ENCODE assay signal across 1 cellular context in the genomic region with DNA sequence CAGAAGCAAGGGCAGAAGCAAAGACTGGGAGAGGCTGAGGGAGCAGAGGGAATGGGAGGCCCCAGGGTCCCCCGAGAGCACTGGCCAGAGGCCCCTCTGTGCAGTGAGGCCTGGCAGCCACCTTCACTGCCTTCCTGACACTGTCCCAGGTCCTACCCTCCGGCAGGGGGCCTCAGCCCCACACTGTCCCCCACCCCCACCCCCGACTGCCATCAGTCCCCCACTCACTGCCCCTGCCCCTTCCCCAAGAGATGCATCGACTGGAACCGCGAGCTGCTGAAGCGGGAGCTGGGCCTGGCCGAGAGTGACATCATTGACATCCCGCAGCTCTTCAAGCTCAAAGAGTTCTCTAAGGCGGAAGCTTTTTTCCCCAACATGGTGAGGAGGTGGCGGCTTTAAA.
TF ChIP-seq lines count a peak whose summit lies in the region.

No MANE protein-coding gene starts in this region.

TF ChIP-seq in K562, 482 proteins besides CTCF, POLR2A, EP300 and RAD21:
- TF ChIP-seq, protein P1, sequence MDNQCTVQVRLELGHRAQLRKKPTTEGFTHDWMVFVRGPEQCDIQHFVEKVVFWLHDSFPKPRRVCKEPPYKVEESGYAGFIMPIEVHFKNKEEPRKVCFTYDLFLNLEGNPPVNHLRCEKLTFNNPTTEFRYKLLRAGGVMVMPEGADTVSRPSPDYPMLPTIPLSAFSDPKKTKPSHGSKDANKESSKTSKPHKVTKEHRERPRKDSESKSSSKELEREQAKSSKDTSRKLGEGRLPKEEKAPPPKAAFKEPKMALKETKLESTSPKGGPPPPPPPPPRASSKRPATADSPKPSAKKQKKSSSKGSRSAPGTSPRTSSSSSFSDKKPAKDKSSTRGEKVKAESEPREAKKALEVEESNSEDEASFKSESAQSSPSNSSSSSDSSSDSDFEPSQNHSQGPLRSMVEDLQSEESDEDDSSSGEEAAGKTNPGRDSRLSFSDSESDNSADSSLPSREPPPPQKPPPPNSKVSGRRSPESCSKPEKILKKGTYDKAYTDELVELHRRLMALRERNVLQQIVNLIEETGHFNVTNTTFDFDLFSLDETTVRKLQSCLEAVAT (IDR thresholded peaks at IDR 0.05), result peak in 1 of 2 experiments; percentile 29; a peak in 1 of 4 replicates
- no peak for TF ChIP-seq ILF3 (IDR thresholded peaks at IDR 0.05; ENCODE audit: borderline replicate concordance)
- no peak for TF ChIP-seq ZC3H4 (CRISPR knock-in tag; IDR thresholded peaks at IDR 0.05; ENCODE audit: borderline replicate concordance)
- TF ChIP-seq, protein P2, sequence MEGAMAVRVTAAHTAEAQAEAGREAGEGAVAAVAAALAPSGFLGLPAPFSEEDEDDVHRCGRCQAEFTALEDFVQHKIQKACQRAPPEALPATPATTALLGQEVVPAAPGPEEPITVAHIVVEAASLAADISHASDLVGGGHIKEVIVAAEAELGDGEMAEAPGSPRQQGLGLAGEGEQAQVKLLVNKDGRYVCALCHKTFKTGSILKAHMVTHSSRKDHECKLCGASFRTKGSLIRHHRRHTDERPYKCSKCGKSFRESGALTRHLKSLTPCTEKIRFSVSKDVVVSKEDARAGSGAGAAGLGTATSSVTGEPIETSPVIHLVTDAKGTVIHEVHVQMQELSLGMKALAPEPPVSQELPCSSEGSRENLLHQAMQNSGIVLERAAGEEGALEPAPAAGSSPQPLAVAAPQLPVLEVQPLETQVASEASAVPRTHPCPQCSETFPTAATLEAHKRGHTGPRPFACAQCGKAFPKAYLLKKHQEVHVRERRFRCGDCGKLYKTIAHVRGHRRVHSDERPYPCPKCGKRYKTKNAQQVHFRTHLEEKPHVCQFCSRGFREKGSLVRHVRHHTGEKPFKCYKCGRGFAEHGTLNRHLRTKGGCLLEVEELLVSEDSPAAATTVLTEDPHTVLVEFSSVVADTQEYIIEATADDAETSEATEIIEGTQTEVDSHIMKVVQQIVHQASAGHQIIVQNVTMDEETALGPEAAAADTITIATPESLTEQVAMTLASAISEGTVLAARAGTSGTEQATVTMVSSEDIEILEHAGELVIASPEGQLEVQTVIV (CRISPR knock-in tag; IDR thresholded peaks at IDR 0.05; ENCODE audit: borderline replicate concordance), result no peak
- TF ChIP-seq ZBTB7A (IDR thresholded peaks at IDR 0.05; ENCODE audit: borderline replicate concordance, control insufficient read depth, low read depth, low read length), result peak; percentile 28; the same call in 1 of the 2 replicates
- TF ChIP-seq NFE2L1 (tag; IDR thresholded peaks at IDR 0.05; ENCODE audit: borderline replicate concordance, low read depth), result no peak
- no peak for TF ChIP-seq ZNF695 (CRISPR knock-in tag; IDR thresholded peaks at IDR 0.05)
- TF ChIP-seq, protein P3, sequence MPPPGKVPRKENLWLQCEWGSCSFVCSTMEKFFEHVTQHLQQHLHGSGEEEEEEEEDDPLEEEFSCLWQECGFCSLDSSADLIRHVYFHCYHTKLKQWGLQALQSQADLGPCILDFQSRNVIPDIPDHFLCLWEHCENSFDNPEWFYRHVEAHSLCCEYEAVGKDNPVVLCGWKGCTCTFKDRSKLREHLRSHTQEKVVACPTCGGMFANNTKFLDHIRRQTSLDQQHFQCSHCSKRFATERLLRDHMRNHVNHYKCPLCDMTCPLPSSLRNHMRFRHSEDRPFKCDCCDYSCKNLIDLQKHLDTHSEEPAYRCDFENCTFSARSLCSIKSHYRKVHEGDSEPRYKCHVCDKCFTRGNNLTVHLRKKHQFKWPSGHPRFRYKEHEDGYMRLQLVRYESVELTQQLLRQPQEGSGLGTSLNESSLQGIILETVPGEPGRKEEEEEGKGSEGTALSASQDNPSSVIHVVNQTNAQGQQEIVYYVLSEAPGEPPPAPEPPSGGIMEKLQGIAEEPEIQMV (tag; conservative IDR thresholded peaks at IDR 0.05; ENCODE audit: low read depth), result no peak
- TF ChIP-seq ZNF354B (CRISPR knock-in tag; IDR thresholded peaks at IDR 0.05), result no peak
- TF ChIP-seq, protein P4, sequence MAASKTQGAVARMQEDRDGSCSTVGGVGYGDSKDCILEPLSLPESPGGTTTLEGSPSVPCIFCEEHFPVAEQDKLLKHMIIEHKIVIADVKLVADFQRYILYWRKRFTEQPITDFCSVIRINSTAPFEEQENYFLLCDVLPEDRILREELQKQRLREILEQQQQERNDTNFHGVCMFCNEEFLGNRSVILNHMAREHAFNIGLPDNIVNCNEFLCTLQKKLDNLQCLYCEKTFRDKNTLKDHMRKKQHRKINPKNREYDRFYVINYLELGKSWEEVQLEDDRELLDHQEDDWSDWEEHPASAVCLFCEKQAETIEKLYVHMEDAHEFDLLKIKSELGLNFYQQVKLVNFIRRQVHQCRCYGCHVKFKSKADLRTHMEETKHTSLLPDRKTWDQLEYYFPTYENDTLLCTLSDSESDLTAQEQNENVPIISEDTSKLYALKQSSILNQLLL (CRISPR knock-in tag; IDR thresholded peaks at IDR 0.05; ENCODE audit: borderline replicate concordance), result no peak
- TF ChIP-seq BRD4 (IDR thresholded peaks at IDR 0.05), result no peak
- TF ChIP-seq, protein P5, sequence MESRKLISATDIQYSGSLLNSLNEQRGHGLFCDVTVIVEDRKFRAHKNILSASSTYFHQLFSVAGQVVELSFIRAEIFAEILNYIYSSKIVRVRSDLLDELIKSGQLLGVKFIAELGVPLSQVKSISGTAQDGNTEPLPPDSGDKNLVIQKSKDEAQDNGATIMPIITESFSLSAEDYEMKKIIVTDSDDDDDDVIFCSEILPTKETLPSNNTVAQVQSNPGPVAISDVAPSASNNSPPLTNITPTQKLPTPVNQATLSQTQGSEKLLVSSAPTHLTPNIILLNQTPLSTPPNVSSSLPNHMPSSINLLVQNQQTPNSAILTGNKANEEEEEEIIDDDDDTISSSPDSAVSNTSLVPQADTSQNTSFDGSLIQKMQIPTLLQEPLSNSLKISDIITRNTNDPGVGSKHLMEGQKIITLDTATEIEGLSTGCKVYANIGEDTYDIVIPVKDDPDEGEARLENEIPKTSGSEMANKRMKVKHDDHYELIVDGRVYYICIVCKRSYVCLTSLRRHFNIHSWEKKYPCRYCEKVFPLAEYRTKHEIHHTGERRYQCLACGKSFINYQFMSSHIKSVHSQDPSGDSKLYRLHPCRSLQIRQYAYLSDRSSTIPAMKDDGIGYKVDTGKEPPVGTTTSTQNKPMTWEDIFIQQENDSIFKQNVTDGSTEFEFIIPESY (CRISPR knock-in tag; IDR thresholded peaks at IDR 0.05), result 0 out of 2 replicates have a peak, but pooled peaks have one; percentile 34
- no peak for TF ChIP-seq BRD9 (IDR thresholded peaks at IDR 0.05; ENCODE audit: low read depth, partially characterized antibody)
- no peak for TF ChIP-seq ZNF436 (CRISPR knock-in tag; IDR thresholded peaks at IDR 0.05)
- TF ChIP-seq BCL6 (CRISPR knock-in tag; IDR thresholded peaks at IDR 0.05), result no peak
TF ChIP-seq in K562: peak in this region for 3.
